9 cellular contexts compared by ENCODE assay signal in genomic region chr3:173529062-173529711, GRCh38.
DNase-seq lines count a peak whose midpoint lies in the region; ATAC-seq and TF ChIP-seq lines count a peak whose summit lies in the region.
"Had no signal": no experiment of that assay in that cellular context is flagged by ENCODE, and none has a peak within 500 bp of the region (broad histone marks: within the 10 kb centered on the region; RNA-seq: fewer than 3 reads in every experiment).

No MANE protein-coding gene starts in this region.

- peak overlapping the region; percentile 53 for H3K27ac Mint-ChIP-seq in endodermal cell
- no peak overlapping the region for H3K27ac Mint-ChIP-seq in CD8-positive, alpha-beta memory T cell

- ATAC-seq in HG02623 (IDR thresholded peaks at IDR 0.05; ENCODE audit: unreplicated experiment): peak; percentile 92

- no peaks in the 10 kb centered on the region for H3K36me3 ChIP-seq in endodermal cell (ENCODE audit: control insufficient read depth, insufficient read depth, low read length)
- H3K36me3 ChIP-seq in CD8-positive, alpha-beta memory T cell (ENCODE audit: insufficient read depth, low read length): no peaks in the 10 kb centered on the region
- H3K36me3 ChIP-seq: BLaER1 treated with 17β-estradiol and CSF1 and Interleukin-3, amounts not matched to agents 10 nM and 100 nM had no signal

- H3K27me3 ChIP-seq in endodermal cell (ENCODE audit: control insufficient read depth, insufficient read depth, low read length, poor library complexity, severe bottlenecking): no peaks in the 10 kb centered on the region
- no peaks in the 10 kb centered on the region for H3K27me3 ChIP-seq in CD8-positive, alpha-beta memory T cell (ENCODE audit: insufficient read depth, low read length, poor library complexity, severe bottlenecking)
- H3K27me3 ChIP-seq: BLaER1 treated with 17β-estradiol and CSF1 and Interleukin-3, amounts not matched to agents 10 nM and 100 nM had no signal

- no peaks in the 10 kb centered on the region for H3K27me3 Mint-ChIP-seq in endodermal cell (ENCODE audit: insufficient read depth)
- no peaks in the 10 kb centered on the region for H3K27me3 Mint-ChIP-seq in CD8-positive, alpha-beta memory T cell

- H3K4me1 ChIP-seq in endodermal cell (ENCODE audit: control insufficient read depth, insufficient read depth, low read length): no peaks in the 10 kb centered on the region
- no peaks in the 10 kb centered on the region for H3K4me1 ChIP-seq in CD8-positive, alpha-beta memory T cell (ENCODE audit: insufficient read depth, low read length)
- H3K4me1 ChIP-seq: BLaER1 treated with 17β-estradiol and CSF1 and Interleukin-3, amounts not matched to agents 10 nM and 100 nM had no signal

- H3K4me1 Mint-ChIP-seq in endodermal cell: peaks cover 2% of the 10 kb centered on the region
- no peaks in the 10 kb centered on the region for H3K4me1 Mint-ChIP-seq in CD8-positive, alpha-beta memory T cell

- H3K9me3 ChIP-seq in endodermal cell (ENCODE audit: control insufficient read depth, low read length): peaks cover 12% of the 10 kb centered on the region
- no peaks in the 10 kb centered on the region for H3K9me3 ChIP-seq in CD8-positive, alpha-beta memory T cell (ENCODE audit: low read length)

- H3K36me3 Mint-ChIP-seq in endodermal cell (ENCODE audit: low read depth): peaks cover 6% of the 10 kb centered on the region
- no peaks in the 10 kb centered on the region for H3K36me3 Mint-ChIP-seq in CD8-positive, alpha-beta memory T cell

- peaks cover 16% of the 10 kb centered on the region for H3K9me3 Mint-ChIP-seq in endodermal cell
- H3K9me3 Mint-ChIP-seq in CD8-positive, alpha-beta memory T cell: peaks cover 17 to 41% (median 23%) of the 10 kb centered on the region in 5 donors

- H3K4me3 ChIP-seq in endodermal cell (ENCODE audit: low read length): no peak overlapping the region
- no peak overlapping the region for H3K4me3 ChIP-seq in CD8-positive, alpha-beta memory T cell (ENCODE audit: low read length)
- H3K4me3 ChIP-seq: BLaER1 treated with 17β-estradiol and CSF1 and Interleukin-3, amounts not matched to agents 10 nM and 100 nM had no signal

- H3K4me3 Mint-ChIP-seq in endodermal cell: no peak overlapping the region
- H3K4me3 Mint-ChIP-seq in CD8-positive, alpha-beta memory T cell: no peak overlapping the region

- peak; percentile 88 for TF ChIP-seq CTCF in endodermal cell (conservative IDR thresholded peaks at IDR 0.05)

- WGBS in endodermal cell (ENCODE audit: insufficient coverage in 1 of 2, insufficient read length in 1 of 2), 2 experiments: 50 to 78% methylated on average over 2 to 8 of the region's 8 CpGs

- peak; percentile 7 for DNase-seq in NCI-H146 (lab: John Stamatoyannopoulos, UW)
- DNase-seq in NCI-H146 treated with DMSO at 0.1 percent for 48 hours (lab: John Stamatoyannopoulos, UW; ENCODE audit: unreplicated experiment): no peak
- DNase-seq in NCI-H2029 treated with DMSO at 0.1 percent for 48 hours (lab: John Stamatoyannopoulos, UW): peak; percentile 84
- DNase-seq in endodermal cell: peak; percentile 78
- no peak for DNase-seq in substantia nigra (lab: John Stamatoyannopoulos, UW)
- no peak for DNase-seq in putamen (ENCODE audit: low spot score)
- no peak for DNase-seq in CD8-positive, alpha-beta memory T cell

- POLR2A ChIA-PET in CD8-positive, alpha-beta memory T cell (lab: Charles Lee): no interaction called here

- H3K9ac ChIP-seq in endodermal cell (ENCODE audit: extremely low read depth, low read length, poor library complexity, severe bottlenecking): no peak overlapping the region
- H3K9ac ChIP-seq: BLaER1 treated with 17β-estradiol and CSF1 and Interleukin-3, amounts not matched to agents 10 nM and 100 nM had no signal

- CTCF ChIA-PET in CD8-positive, alpha-beta memory T cell (lab: Charles Lee): no interaction called here

- no peak overlapping the region for H3K27ac ChIP-seq in endodermal cell (ENCODE audit: low read depth, low read length)
- H3K27ac ChIP-seq in substantia nigra (ENCODE audit: low read depth, low read length, poor library complexity, severe bottlenecking): no peak overlapping the region
- H3K27ac ChIP-seq in CD8-positive, alpha-beta memory T cell (ENCODE audit: low read depth, low read length): no peak overlapping the region
- H3K27ac ChIP-seq: BLaER1 treated with 17β-estradiol and CSF1 and Interleukin-3, amounts not matched to agents 10 nM and 100 nM had no signal

Comparison
In these comparisons a context has a peak if more than half of its experiments do, and no peak if none do; other contexts are left out.
1. DNase-seq: peak in NCI-H146 (single experiment), NCI-H2029 treated with DMSO at 0.1 percent for 48 hours (single experiment) and endodermal cell (single experiment); none in NCI-H146 treated with DMSO at 0.1 percent for 48 hours (single experiment), substantia nigra (0 of 49), putamen (single experiment) and CD8-positive, alpha-beta memory T cell (0 of 5).